8 cellular contexts compared by ENCODE assay signal in genomic region chr13:108326318-108326717, GRCh38. TPM values are rescaled to one million over a fixed set of nuclear protein-coding genes. Genes with fewer than 3 reads are reported as not detected.
A peak's percentile ranks its signal among the peaks of the same experiment; 100 is the strongest.
DNase-seq lines count a peak whose midpoint lies in the region; ATAC-seq, FAIRE-seq and TF ChIP-seq lines count a peak whose summit lies in the region.

No MANE protein-coding gene starts in this region.

- ATAC-seq in GM21390 (IDR thresholded peaks at IDR 0.05; ENCODE audit: unreplicated experiment): peak; percentile 92
- peak; percentile 77 for ATAC-seq in HG03558 (IDR thresholded peaks at IDR 0.05; ENCODE audit: extremely low read depth, unreplicated experiment)

- no peaks in the 10 kb centered on the region for H3K79me2 ChIP-seq in neural progenitor cell (ENCODE audit: low read depth)

- no peak for DNase-seq in GM12891 (ENCODE audit: insufficient read length, low spot score)
- DNase-seq in central memory CD4-positive, alpha-beta T cell: peak; percentile 13
- DNase-seq in neural progenitor cell (ENCODE audit: low spot score): no peak
- DNase-seq in ACHN: no peak
- no peak for DNase-seq in glutamatergic neuron
- DNase-seq in foreskin melanocyte: no peak

- H3K9ac ChIP-seq in neural progenitor cell: no peak overlapping the region

- no peaks in the 10 kb centered on the region for H4K20me1 ChIP-seq in neural progenitor cell (ENCODE audit: low read depth)

- H3K4me1 Mint-ChIP-seq in neural progenitor cell: no peaks in the 10 kb centered on the region
- H3K4me1 Mint-ChIP-seq in glutamatergic neuron (ENCODE audit: low read depth, unreplicated experiment): peaks cover 29% of the 10 kb centered on the region

- FAIRE-seq in GM12891 (lab: Jason Lieb, UNC): peak; percentile 5

- no peak overlapping the region for H3K27ac Mint-ChIP-seq in neural progenitor cell
- H3K27ac Mint-ChIP-seq in glutamatergic neuron (ENCODE audit: unreplicated experiment): no peak overlapping the region

- H3K27ac ChIP-seq in neural progenitor cell: no peak overlapping the region

- in situ Hi-C loops in ACHN (cut with HindIII; ENCODE audit: low pct_ligation_motif_present, low pct_unique_long_range_greater_than_20kb, low sequenced_read_pairs): no loop called here

- peaks cover 4% of the 10 kb centered on the region for H3K9me3 Mint-ChIP-seq in neural progenitor cell
- peaks cover 8% of the 10 kb centered on the region for H3K9me3 Mint-ChIP-seq in glutamatergic neuron (ENCODE audit: unreplicated experiment)

- H3K4me1 ChIP-seq in neural progenitor cell: no peaks in the 10 kb centered on the region

- no peak overlapping the region for H2AFZ ChIP-seq in neural progenitor cell (replicated peaks)

- H3K4me3 ChIP-seq in neural progenitor cell: no peak overlapping the region

- H3K9me3 ChIP-seq in neural progenitor cell (ENCODE audit: low read depth): no peaks in the 10 kb centered on the region

- peaks cover 5% of the 10 kb centered on the region for H3K27me3 Mint-ChIP-seq in neural progenitor cell (ENCODE audit: insufficient read depth, low read depth)
- peaks cover 3% of the 10 kb centered on the region for H3K27me3 Mint-ChIP-seq in glutamatergic neuron (ENCODE audit: unreplicated experiment)

- H3K4me3 Mint-ChIP-seq in neural progenitor cell (no peak overlapping the region), glutamatergic neuron (ENCODE audit: unreplicated experiment) (no peak overlapping the region)

- H3K36me3 ChIP-seq in neural progenitor cell: no peaks in the 10 kb centered on the region

- no peak overlapping the region for H3K4me2 ChIP-seq in neural progenitor cell

- no peak for TF ChIP-seq CTCF in neural progenitor cell (IDR thresholded peaks at IDR 0.05)
- no peak for TF ChIP-seq CTCF in glutamatergic neuron (IDR thresholded peaks at IDR 0.05; ENCODE audit: partially characterized antibody, unreplicated experiment)

- H3K36me3 Mint-ChIP-seq in neural progenitor cell (no peaks in the 10 kb centered on the region), glutamatergic neuron (ENCODE audit: unreplicated experiment) (peaks cover 5% of the 10 kb centered on the region)

- H3F3A ChIP-seq in neural progenitor cell (ENCODE audit: low read depth): no peaks in the 10 kb centered on the region

- no peaks in the 10 kb centered on the region for H3K27me3 ChIP-seq in neural progenitor cell

- no peak for TF ChIP-seq POLR2A in GM12891 (IDR thresholded peaks at IDR 0.05; ENCODE audit: low read depth, low read length)

TF ChIP-seq in GM12891, 5 proteins besides CTCF, POLR2A, EP300 and RAD21:
- TF ChIP-seq POLR2AphosphoS5 (IDR thresholded peaks at IDR 0.05; ENCODE audit: low read depth, low read length): no peak
- TF ChIP-seq PAX5 (IDR thresholded peaks at IDR 0.05; ENCODE audit: insufficient read depth, low read length, severe bottlenecking): no peak
- no peak for TF ChIP-seq POU2F2 (IDR thresholded peaks at IDR 0.05; ENCODE audit: low read depth, low read length)
- TF ChIP-seq SPI1 (IDR thresholded peaks at IDR 0.05; ENCODE audit: low read depth, low read length): no peak
- no peak for TF ChIP-seq TAF1 (IDR thresholded peaks at IDR 0.05; ENCODE audit: low read depth, low read length)

RNA-seq across cellular contexts. Expression of gene TNFSF13B, which starts 56.8 kb away (rescaled TPM):
- 14.0 TPM for polyA plus RNA-seq in GM12891 (2012; ENCODE audit: low read depth, missing spikeins)
- total RNA-seq in neural progenitor cell (ENCODE audit: low replicate concordance): 0.25 and 0.45 TPM in 2 replicates
- 0.47 TPM for total RNA-seq in glutamatergic neuron (ENCODE audit: unreplicated experiment)
